ENCODE assay signal across 1 cellular context in the genomic region with DNA sequence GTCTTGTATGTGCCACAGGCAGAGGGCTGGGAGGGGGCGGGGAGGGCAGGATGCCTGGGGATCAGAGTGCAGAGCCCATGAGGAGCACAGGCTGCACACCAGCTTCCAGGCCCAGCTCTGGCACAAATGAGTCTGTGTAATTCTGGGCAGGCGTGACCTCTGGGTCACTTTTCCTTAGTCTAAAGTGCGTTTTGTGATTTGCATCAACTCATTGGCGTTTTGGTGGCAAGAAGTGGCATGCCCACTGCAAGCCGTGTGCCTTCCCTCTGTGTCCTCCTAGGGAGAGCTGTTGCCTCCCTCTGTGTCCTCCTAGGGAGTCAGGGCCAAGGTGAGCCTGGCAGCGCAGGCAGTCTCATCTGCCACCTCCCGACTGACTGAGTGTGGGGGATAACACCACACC.
TF ChIP-seq lines count a peak whose summit lies in the region.

No MANE protein-coding gene starts in this region.

TF ChIP-seq in HepG2, 621 proteins besides CTCF, POLR2A, EP300 and RAD21 (continued from another document and continues in another):
- TF ChIP-seq, protein P1, sequence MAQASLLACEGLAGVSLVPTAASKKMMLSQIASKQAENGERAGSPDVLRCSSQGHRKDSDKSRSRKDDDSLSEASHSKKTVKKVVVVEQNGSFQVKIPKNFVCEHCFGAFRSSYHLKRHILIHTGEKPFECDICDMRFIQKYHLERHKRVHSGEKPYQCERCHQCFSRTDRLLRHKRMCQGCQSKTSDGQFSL (CRISPR knock-in tag; IDR thresholded peaks at IDR 0.05): no peak
- no peak for TF ChIP-seq RCOR2 (CRISPR knock-in tag; IDR thresholded peaks at IDR 0.05)
- TF ChIP-seq ZKSCAN1 (IDR thresholded peaks at IDR 0.05; ENCODE audit: low read length): no peak
- TF ChIP-seq POLR2AphosphoS5 (IDR thresholded peaks at IDR 0.05; ENCODE audit: low read depth, low read length): no peak
- TF ChIP-seq NFIC (IDR thresholded peaks at IDR 0.05; ENCODE audit: low read length): no peak
- no peak for TF ChIP-seq ZXDC (CRISPR knock-in tag; IDR thresholded peaks at IDR 0.05)
- no peak for TF ChIP-seq JDP2 (CRISPR knock-in tag; IDR thresholded peaks at IDR 0.05; ENCODE audit: borderline replicate concordance)
- no peak for TF ChIP-seq HES4 (CRISPR knock-in tag; IDR thresholded peaks at IDR 0.05; ENCODE audit: borderline replicate concordance)
- no peak for TF ChIP-seq ZNF335 (CRISPR knock-in tag; IDR thresholded peaks at IDR 0.05)
- TF ChIP-seq SKI (IDR thresholded peaks at IDR 0.05; ENCODE audit: partially characterized antibody): peak; percentile 21
- TF ChIP-seq NR1H2 (CRISPR knock-in tag; IDR thresholded peaks at IDR 0.05; ENCODE audit: borderline replicate concordance, low read depth): no peak
- no peak for TF ChIP-seq ELF1 (CRISPR knock-in tag; IDR thresholded peaks at IDR 0.05)
- TF ChIP-seq AKAP8 (CRISPR knock-in tag; IDR thresholded peaks at IDR 0.05): no peak
- no peak for TF ChIP-seq SYNCRIP (IDR thresholded peaks at IDR 0.05; ENCODE audit: insufficient read depth, low read depth, low read length)
- TF ChIP-seq SP2 (CRISPR knock-in tag; IDR thresholded peaks at IDR 0.05): no peak
- no peak for TF ChIP-seq ATF3 (CRISPR knock-in tag; IDR thresholded peaks at IDR 0.05)
- no peak for TF ChIP-seq ZNF761 (CRISPR knock-in tag; conservative IDR thresholded peaks at IDR 0.05)
- no peak for TF ChIP-seq ZNF672 (CRISPR knock-in tag; IDR thresholded peaks at IDR 0.05)
- TF ChIP-seq CENPX (CRISPR knock-in tag; IDR thresholded peaks at IDR 0.05): no peak
- TF ChIP-seq, protein P2, sequence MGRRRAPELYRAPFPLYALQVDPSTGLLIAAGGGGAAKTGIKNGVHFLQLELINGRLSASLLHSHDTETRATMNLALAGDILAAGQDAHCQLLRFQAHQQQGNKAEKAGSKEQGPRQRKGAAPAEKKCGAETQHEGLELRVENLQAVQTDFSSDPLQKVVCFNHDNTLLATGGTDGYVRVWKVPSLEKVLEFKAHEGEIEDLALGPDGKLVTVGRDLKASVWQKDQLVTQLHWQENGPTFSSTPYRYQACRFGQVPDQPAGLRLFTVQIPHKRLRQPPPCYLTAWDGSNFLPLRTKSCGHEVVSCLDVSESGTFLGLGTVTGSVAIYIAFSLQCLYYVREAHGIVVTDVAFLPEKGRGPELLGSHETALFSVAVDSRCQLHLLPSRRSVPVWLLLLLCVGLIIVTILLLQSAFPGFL (CRISPR knock-in tag; IDR thresholded peaks at IDR 0.05): no peak
- TF ChIP-seq BRD4 (CRISPR knock-in tag; IDR thresholded peaks at IDR 0.05): 0 out of 2 replicates have a peak, but pooled peaks have one; percentile 26
- TF ChIP-seq, protein P3, sequence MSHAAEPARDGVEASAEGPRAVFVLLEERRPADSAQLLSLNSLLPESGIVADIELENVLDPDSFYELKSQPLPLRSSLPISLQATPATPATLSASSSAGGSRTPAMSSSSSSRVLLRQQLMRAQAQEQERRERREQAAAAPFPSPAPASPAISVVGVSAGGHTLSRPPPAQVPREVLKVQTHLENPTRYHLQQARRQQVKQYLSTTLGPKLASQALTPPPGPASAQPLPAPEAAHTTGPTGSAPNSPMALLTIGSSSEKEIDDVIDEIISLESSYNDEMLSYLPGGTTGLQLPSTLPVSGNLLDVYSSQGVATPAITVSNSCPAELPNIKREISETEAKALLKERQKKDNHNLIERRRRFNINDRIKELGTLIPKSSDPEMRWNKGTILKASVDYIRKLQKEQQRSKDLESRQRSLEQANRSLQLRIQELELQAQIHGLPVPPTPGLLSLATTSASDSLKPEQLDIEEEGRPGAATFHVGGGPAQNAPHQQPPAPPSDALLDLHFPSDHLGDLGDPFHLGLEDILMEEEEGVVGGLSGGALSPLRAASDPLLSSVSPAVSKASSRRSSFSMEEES (CRISPR knock-in tag; IDR thresholded peaks at IDR 0.05): no peak
- no peak for TF ChIP-seq ETV5 (CRISPR knock-in tag; IDR thresholded peaks at IDR 0.05; ENCODE audit: borderline replicate concordance)
- TF ChIP-seq FOXO4 (CRISPR knock-in tag; conservative IDR thresholded peaks at IDR 0.05): no peak
- TF ChIP-seq MXD1 (CRISPR knock-in tag; IDR thresholded peaks at IDR 0.05): no peak
- TF ChIP-seq GTF3A (CRISPR knock-in tag; conservative IDR thresholded peaks at IDR 0.05): no peak
- TF ChIP-seq RBAK (CRISPR knock-in tag; IDR thresholded peaks at IDR 0.05): no peak
- peak; percentile 85 for TF ChIP-seq HNF4A (CRISPR knock-in tag; IDR thresholded peaks at IDR 0.05)
- TF ChIP-seq, protein P4, sequence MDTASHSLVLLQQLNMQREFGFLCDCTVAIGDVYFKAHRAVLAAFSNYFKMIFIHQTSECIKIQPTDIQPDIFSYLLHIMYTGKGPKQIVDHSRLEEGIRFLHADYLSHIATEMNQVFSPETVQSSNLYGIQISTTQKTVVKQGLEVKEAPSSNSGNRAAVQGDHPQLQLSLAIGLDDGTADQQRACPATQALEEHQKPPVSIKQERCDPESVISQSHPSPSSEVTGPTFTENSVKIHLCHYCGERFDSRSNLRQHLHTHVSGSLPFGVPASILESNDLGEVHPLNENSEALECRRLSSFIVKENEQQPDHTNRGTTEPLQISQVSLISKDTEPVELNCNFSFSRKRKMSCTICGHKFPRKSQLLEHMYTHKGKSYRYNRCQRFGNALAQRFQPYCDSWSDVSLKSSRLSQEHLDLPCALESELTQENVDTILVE (CRISPR knock-in tag; IDR thresholded peaks at IDR 0.05): no peak
- TF ChIP-seq PHF20 (CRISPR knock-in tag; IDR thresholded peaks at IDR 0.05): no peak
- TF ChIP-seq PTBP1 (IDR thresholded peaks at IDR 0.05; ENCODE audit: low read depth, low read length, poor library complexity, severe bottlenecking): no peak
- TF ChIP-seq ZNF543 (CRISPR knock-in tag; IDR thresholded peaks at IDR 0.05): no peak
- TF ChIP-seq ZNF350 (CRISPR knock-in tag; IDR thresholded peaks at IDR 0.05; ENCODE audit: borderline replicate concordance, low read depth): no peak
- no peak for TF ChIP-seq ZNF460 (CRISPR knock-in tag; IDR thresholded peaks at IDR 0.05; ENCODE audit: borderline replicate concordance)
- TF ChIP-seq ZFP41 (CRISPR knock-in tag; IDR thresholded peaks at IDR 0.05; ENCODE audit: borderline replicate concordance): no peak
- TF ChIP-seq, protein P5, sequence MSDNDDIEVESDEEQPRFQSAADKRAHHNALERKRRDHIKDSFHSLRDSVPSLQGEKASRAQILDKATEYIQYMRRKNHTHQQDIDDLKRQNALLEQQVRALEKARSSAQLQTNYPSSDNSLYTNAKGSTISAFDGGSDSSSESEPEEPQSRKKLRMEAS (IDR thresholded peaks at IDR 0.05): peak; percentile 40
- TF ChIP-seq CBX5 (CRISPR knock-in tag; IDR thresholded peaks at IDR 0.05; ENCODE audit: borderline replicate concordance): no peak
- no peak for TF ChIP-seq ZNF20 (CRISPR knock-in tag; IDR thresholded peaks at IDR 0.05)
- no peak for TF ChIP-seq ZBTB8A (CRISPR knock-in tag; IDR thresholded peaks at IDR 0.05; ENCODE audit: borderline replicate concordance, low read depth)
- no peak for TF ChIP-seq ZNF678 (CRISPR knock-in tag; IDR thresholded peaks at IDR 0.05)
- no peak for TF ChIP-seq GATA4 (IDR thresholded peaks at IDR 0.05; ENCODE audit: borderline replicate concordance, low read depth)
- no peak for TF ChIP-seq DMTF1 (CRISPR knock-in tag; IDR thresholded peaks at IDR 0.05)
- no peak for TF ChIP-seq PBX2 (CRISPR knock-in tag; IDR thresholded peaks at IDR 0.05)
- no peak for TF ChIP-seq ZFP90 (CRISPR knock-in tag; IDR thresholded peaks at IDR 0.05; ENCODE audit: borderline replicate concordance)
- no peak for TF ChIP-seq THAP11 (CRISPR knock-in tag; IDR thresholded peaks at IDR 0.05)
- TF ChIP-seq FOXA1 (IDR thresholded peaks at IDR 0.05): no peak
- TF ChIP-seq FOXA1 (CRISPR knock-in tag; IDR thresholded peaks at IDR 0.05): no peak
- TF ChIP-seq, protein P6, sequence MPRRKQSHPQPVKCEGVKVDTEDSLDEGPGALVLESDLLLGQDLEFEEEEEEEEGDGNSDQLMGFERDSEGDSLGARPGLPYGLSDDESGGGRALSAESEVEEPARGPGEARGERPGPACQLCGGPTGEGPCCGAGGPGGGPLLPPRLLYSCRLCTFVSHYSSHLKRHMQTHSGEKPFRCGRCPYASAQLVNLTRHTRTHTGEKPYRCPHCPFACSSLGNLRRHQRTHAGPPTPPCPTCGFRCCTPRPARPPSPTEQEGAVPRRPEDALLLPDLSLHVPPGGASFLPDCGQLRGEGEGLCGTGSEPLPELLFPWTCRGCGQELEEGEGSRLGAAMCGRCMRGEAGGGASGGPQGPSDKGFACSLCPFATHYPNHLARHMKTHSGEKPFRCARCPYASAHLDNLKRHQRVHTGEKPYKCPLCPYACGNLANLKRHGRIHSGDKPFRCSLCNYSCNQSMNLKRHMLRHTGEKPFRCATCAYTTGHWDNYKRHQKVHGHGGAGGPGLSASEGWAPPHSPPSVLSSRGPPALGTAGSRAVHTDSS (CRISPR knock-in tag; conservative IDR thresholded peaks at IDR 0.05): no peak
